Comparison of ENCODE assay signal across 23 cellular contexts in genomic region chr7:19091871-19092270, GRCh38. TPM values are rescaled to one million over a fixed set of nuclear protein-coding genes. Genes with fewer than 3 reads are reported as not detected.
DNase-seq lines count a peak whose midpoint lies in the region; ATAC-seq, FAIRE-seq and TF ChIP-seq lines count a peak whose summit lies in the region.
"Had no signal": no experiment of that assay in that cellular context is flagged by ENCODE, and none has a peak within 500 bp of the region (broad histone marks: within the 10 kb centered on the region; RNA-seq: fewer than 3 reads in every experiment).

No MANE protein-coding gene starts in this region.

- no peaks in the 10 kb centered on the region for H3K36me3 ChIP-seq in SJSA1
- no peaks in the 10 kb centered on the region for H3K36me3 ChIP-seq in kidney (ENCODE audit: control insufficient read depth in 1 of 2, insufficient read depth in 2 of 2, low read length in 2 of 2)
- H3K36me3 ChIP-seq in uterus = no peaks in the 10 kb centered on the region
- H3K36me3 ChIP-seq: BE2C; BLaER1 treated with 17β-estradiol and CSF1 and Interleukin-3, amounts not matched to agents 10 nM and 100 nM had no signal

- CTCF ChIA-PET in CD4-positive, alpha-beta T cell (lab: Charles Lee) = no interaction called here

- H3K27ac ChIP-seq in SJSA1 = peak overlapping the region; percentile 40
- no peak overlapping the region for H3K27ac ChIP-seq in kidney (ENCODE audit: low read depth in 2 of 2, low read length in 2 of 2)
- no peak overlapping the region for H3K27ac ChIP-seq in uterus
- H3K27ac ChIP-seq in CD4-positive, alpha-beta T cell (ENCODE audit: low read depth, low read length) = no peak overlapping the region
- H3K27ac ChIP-seq: 22Rv1; BLaER1 treated with 17β-estradiol and CSF1 and Interleukin-3, amounts not matched to agents 10 nM and 100 nM had no signal

- no peaks in the 10 kb centered on the region for H3K36me3 Mint-ChIP-seq in CD4-positive, alpha-beta T cell (ENCODE audit: low read depth)
- no peaks in the 10 kb centered on the region for H3K36me3 Mint-ChIP-seq in activated T-helper 17 cell treated with anti-CD3 and anti-CD28 coated beads, Interleukin-2, amount 50 U/mL, for 72 hours (ENCODE audit: low read depth)
- H3K36me3 Mint-ChIP-seq: CD14-positive monocyte; CD4-positive, alpha-beta memory T cell had no signal

- intact Hi-C loops in kidney (cut with DNase I) = no loop called here
- intact Hi-C loops in uterus (cut with DNase I; ENCODE audit: low total_unique reads) = no loop called here
- intact Hi-C loops in CD4-positive, alpha-beta T cell (cut with DNase I, micrococcal nuclease) = no loop called here
- intact Hi-C loops in posterior vena cava (cut with DNase I) = no loop called here

- H3K4me1 ChIP-seq in SJSA1 (replicated peaks) (peaks cover 22% of the 10 kb centered on the region), kidney (ENCODE audit: control insufficient read depth in 1 of 2, insufficient read depth in 1 of 2, low read depth in 1 of 2, low read length in 2 of 2) (no peaks in the 10 kb centered on the region), uterus (no peaks in the 10 kb centered on the region)
- H3K4me1 ChIP-seq: BLaER1 treated with 17β-estradiol and CSF1 and Interleukin-3, amounts not matched to agents 10 nM and 100 nM; Caco-2 had no signal

- H3K4me1 Mint-ChIP-seq in CD4-positive, alpha-beta T cell (ENCODE audit: low read depth) = no peaks in the 10 kb centered on the region
- H3K4me1 Mint-ChIP-seq in activated T-helper 17 cell treated with anti-CD3 and anti-CD28 coated beads, Interleukin-2, amount 50 U/mL, for 72 hours = no peaks in the 10 kb centered on the region
- H3K4me1 Mint-ChIP-seq: CD14-positive monocyte; CD4-positive, alpha-beta memory T cell had no signal

- no peak for TF ChIP-seq POLR2A in uterus (IDR thresholded peaks at IDR 0.05)

- peaks cover 2% of the 10 kb centered on the region for H3K9me3 Mint-ChIP-seq in CD4-positive, alpha-beta T cell
- no peaks in the 10 kb centered on the region for H3K9me3 Mint-ChIP-seq in activated T-helper 17 cell treated with anti-CD3 and anti-CD28 coated beads, Interleukin-2, amount 50 U/mL, for 72 hours

- no peaks in the 10 kb centered on the region for H3K27me3 Mint-ChIP-seq in CD4-positive, alpha-beta T cell
- H3K27me3 Mint-ChIP-seq in activated T-helper 17 cell treated with anti-CD3 and anti-CD28 coated beads, Interleukin-2, amount 50 U/mL, for 72 hours = no peaks in the 10 kb centered on the region
- H3K27me3 Mint-ChIP-seq: CD4-positive, alpha-beta memory T cell had no signal

- no peak overlapping the region for H3K4me3 ChIP-seq in AG10803 (ENCODE audit: low read length)
- no peak overlapping the region for H3K4me3 ChIP-seq in SJSA1
- no peak overlapping the region for H3K4me3 ChIP-seq in kidney (ENCODE audit: low read length in 2 of 2)
- no peak overlapping the region for H3K4me3 ChIP-seq in uterus
- H3K4me3 ChIP-seq: BLaER1 treated with 17β-estradiol and CSF1 and Interleukin-3, amounts not matched to agents 10 nM and 100 nM had no signal

- H3K9ac ChIP-seq in kidney (ENCODE audit: low read length in 2 of 2) = no peak overlapping the region
- H3K9ac ChIP-seq: BLaER1 treated with 17β-estradiol and CSF1 and Interleukin-3, amounts not matched to agents 10 nM and 100 nM had no signal

- no peak overlapping the region for H3K27ac Mint-ChIP-seq in CD4-positive, alpha-beta T cell
- no peak overlapping the region for H3K27ac Mint-ChIP-seq in activated T-helper 17 cell treated with anti-CD3 and anti-CD28 coated beads, Interleukin-2, amount 50 U/mL, for 72 hours
- H3K27ac Mint-ChIP-seq: CD14-positive monocyte; CD4-positive, alpha-beta memory T cell had no signal

- H3K9me3 ChIP-seq in SJSA1 (replicated peaks) (no peaks in the 10 kb centered on the region), kidney (ENCODE audit: control insufficient read depth in 1 of 2, low read length in 2 of 2) (no peaks in the 10 kb centered on the region), uterus (no peaks in the 10 kb centered on the region)
- no peaks in the 10 kb centered on the region for H3K9me3 ChIP-seq in CD4-positive, alpha-beta T cell (ENCODE audit: control insufficient read depth, low read length)
- H3K9me3 ChIP-seq: BE2C; BLaER1 treated with 17β-estradiol and CSF1 and Interleukin-3, amounts not matched to agents 10 nM and 100 nM; Caco-2 had no signal

- DNase-seq in AG10803 (ENCODE audit: low read depth) (peak; percentile 53), SJSA1 (ENCODE audit: low read depth in 1 of 2, low spot score in 2 of 2) (peak in 1 of 2 experiments; percentile 66), kidney (peak; percentile 7), uterus (no peak), posterior vena cava (ENCODE audit: low spot score) (no peak)
- DNase-seq in CD4-positive, alpha-beta T cell = no peak
- DNase-seq: AML-193; BE2C; Caco-2; CD4-positive, alpha-beta memory T cell; DMS153; DND-41; GOT3; H7; HCEC 1CT had no signal

- no peaks in the 10 kb centered on the region for H3K27me3 ChIP-seq in SJSA1 (replicated peaks)
- no peaks in the 10 kb centered on the region for H3K27me3 ChIP-seq in uterus
- no peaks in the 10 kb centered on the region for H3K27me3 ChIP-seq in CD4-positive, alpha-beta T cell (ENCODE audit: control insufficient read depth, insufficient read depth, low read length)
- H3K27me3 ChIP-seq: BE2C; BLaER1 treated with 17β-estradiol and CSF1 and Interleukin-3, amounts not matched to agents 10 nM and 100 nM had no signal

- POLR2A ChIA-PET in CD4-positive, alpha-beta T cell (lab: Charles Lee) = no interaction called here

- TF ChIP-seq CTCF in AG10803 (conservative IDR thresholded peaks at IDR 0.05; ENCODE audit: low read length) (no peak), kidney (IDR thresholded peaks at IDR 0.05; ENCODE audit: borderline replicate concordance, extremely low read depth, insufficient read depth) (no peak), uterus (IDR thresholded peaks at IDR 0.05) (no peak)
- TF ChIP-seq CTCF in CD4-positive, alpha-beta T cell (IDR thresholded peaks at IDR 0.05) = no peak

- no peak; the same call in 2 of the 3 replicates for ATAC-seq in SK-N-SH treated with all-trans-retinoic acid at 6 μM for 48 hours
- ATAC-seq in CD4-positive, alpha-beta T cell (ENCODE audit: poor library complexity) = no peak
- no peak for ATAC-seq in activated T-helper 17 cell treated with anti-CD3 and anti-CD28 coated beads, Interleukin-2, amount 50 U/mL, for 72 hours (replicated peaks)

- no peak overlapping the region for H3K4me3 Mint-ChIP-seq in CD4-positive, alpha-beta T cell
- no peak overlapping the region for H3K4me3 Mint-ChIP-seq in activated T-helper 17 cell treated with anti-CD3 and anti-CD28 coated beads, Interleukin-2, amount 50 U/mL, for 72 hours
- H3K4me3 Mint-ChIP-seq: CD14-positive monocyte; CD4-positive, alpha-beta memory T cell had no signal

- FAIRE-seq in kidney (lab: Jason Lieb, UNC) = no peak
- FAIRE-seq: A204.1, GM12892 had no signal

TF ChIP-seq in SK-N-SH treated with all-trans-retinoic acid at 6 μM for 48 hours, 23 proteins besides CTCF, POLR2A, EP300 and RAD21:
- TF ChIP-seq RARB (CRISPR knock-in tag; IDR thresholded peaks at IDR 0.05) = no peak
- 0 out of 2 replicates have a peak, but pooled peaks have one; percentile 21 for TF ChIP-seq ZC3H10 (CRISPR knock-in tag; IDR thresholded peaks at IDR 0.05)
- TF ChIP-seq CREB5 (CRISPR knock-in tag; IDR thresholded peaks at IDR 0.05; ENCODE audit: low read depth) = 0 out of 2 replicates have a peak, but pooled peaks have one; percentile 17

RNA-seq across cellular contexts. Expression of gene TWIST1, which starts 25.6 kb away (rescaled TPM):
- total RNA-seq in SJSA1 (2014; rRNA removed; shearing (Covaris generic)) = 49.5 and 76.2 TPM in 2 replicates
- 1.3 TPM for total RNA-seq in kidney
- 1.7 TPM for polyA plus RNA-seq in kidney (ENCODE audit: insufficient read depth, low read depth, low replicate concordance)
- 10 to 100 TPM in 3 of 4 donors, 1 to 10 TPM in 1; 8.5 to 26.6 (median 19.7) TPM for total RNA-seq in uterus
- not detected for total RNA-seq in CD4-positive, alpha-beta T cell
- total RNA-seq in activated T-helper 17 cell treated with anti-CD3 and anti-CD28 coated beads, Interleukin-2, amount 50 U/mL, for 72 hours = 1 to 10 TPM; 1.1 to 3.1 TPM
- 1 to 10 TPM; 2.0 to 5.0 TPM for total RNA-seq in posterior vena cava
- total RNA-seq: Caco-2; CD4-positive, alpha-beta memory T cell had no signal
- polyA plus RNA-seq: CD14-positive monocyte; CD4-positive, alpha-beta memory T cell had no signal

RNA-seq across cellular contexts. Expression of gene FERD3L, which starts 53.4 kb away (rescaled TPM):
- total RNA-seq in SJSA1 (2014; rRNA removed; shearing (Covaris generic)) = not detected in 2 replicates
- not detected for total RNA-seq in kidney
- not detected for polyA plus RNA-seq in kidney (ENCODE audit: insufficient read depth, low read depth, low replicate concordance)
- not detected for total RNA-seq in uterus
- not detected for total RNA-seq in CD4-positive, alpha-beta T cell
- not detected for total RNA-seq in activated T-helper 17 cell treated with anti-CD3 and anti-CD28 coated beads, Interleukin-2, amount 50 U/mL, for 72 hours
- not detected for total RNA-seq in posterior vena cava
- total RNA-seq: Caco-2; CD4-positive, alpha-beta memory T cell; H7 had no signal
- polyA plus RNA-seq: AG04450; CD14-positive monocyte; CD4-positive, alpha-beta memory T cell had no signal

Comparison
In these comparisons a context has a peak if more than half of its experiments do, and no peak if none do; other contexts are left out.
1. DNase-seq: peak in AG10803 (single experiment) and kidney (single experiment); none in uterus (0 of 2), CD4-positive, alpha-beta T cell (0 of 10) and posterior vena cava (single experiment).